Comparison of ENCODE assay signal across 12 cellular contexts in genomic region chr2:67289921-67290371, GRCh38.
A peak's percentile ranks its signal among the peaks of the same experiment; 100 is the strongest.
DNase-seq lines count a peak whose midpoint lies in the region; ATAC-seq and TF ChIP-seq lines count a peak whose summit lies in the region.
"Had no signal": no experiment of that assay in that cellular context is flagged by ENCODE, and none has a peak within 500 bp of the region (broad histone marks: within the 10 kb centered on the region; RNA-seq: fewer than 3 reads in every experiment).

No MANE protein-coding gene starts in this region.

- ATAC-seq in SK-N-SH treated with all-trans-retinoic acid at 6 μM for 48 hours = peak; percentile 29
- ATAC-seq in HG03442 (IDR thresholded peaks at IDR 0.05; ENCODE audit: unreplicated experiment) = no peak
- no peak for ATAC-seq in HG02610 (IDR thresholded peaks at IDR 0.05; ENCODE audit: unreplicated experiment)
- ATAC-seq: left lobe of liver; natural killer cell treated with Interleukin-12 subunit alpha and Interleukin-12 subunit beta and Interleukin-15 and Interleukin-18, amount 100 ng/mL, for 72 hours had no signal

- DNase-seq in HK-2 (ENCODE audit: unreplicated experiment) = peak; percentile 54
- DNase-seq in fibroblast of the aortic adventitia (ENCODE audit: low read depth) = peak; percentile 87
- DNase-seq in activated T-cell treated with anti-CD3 and anti-CD28 coated beads, Interleukin-2, amount 50 U/mL, for 48 hours = no peak
- DNase-seq in NCI-H187 treated with DMSO at 0.1 percent for 48 hours (lab: John Stamatoyannopoulos, UW) = no peak
- DNase-seq: activated CD4-positive, CD25-positive, alpha-beta regulatory T cell; activated T-cell treated with anti-CD3 and anti-CD28 coated beads for 4 hours; dermis blood vessel endothelial cell had no signal

- no peak for TF ChIP-seq CTCF in fibroblast of the aortic adventitia (IDR thresholded peaks at IDR 0.05; ENCODE audit: insufficient read depth, low read length)

- H3K4me3 ChIP-seq in fibroblast of the aortic adventitia (ENCODE audit: low read depth, low read length) = no peak overlapping the region

TF ChIP-seq in SK-N-SH treated with all-trans-retinoic acid at 6 μM for 48 hours, 23 proteins besides CTCF, POLR2A, EP300 and RAD21:
- TF ChIP-seq TOX (CRISPR knock-in tag; IDR thresholded peaks at IDR 0.05; ENCODE audit: borderline replicate concordance) (no peak), ZNF70 (CRISPR knock-in tag; IDR thresholded peaks at IDR 0.05) (no peak), ISL1 (CRISPR knock-in tag; IDR thresholded peaks at IDR 0.05) (peak; percentile 84), CSRNP3 (CRISPR knock-in tag; IDR thresholded peaks at IDR 0.05) (no peak), PATZ1 (CRISPR knock-in tag; IDR thresholded peaks at IDR 0.05; ENCODE audit: borderline replicate concordance) (no peak), ZFP30 (CRISPR knock-in tag; IDR thresholded peaks at IDR 0.05) (no peak), ESRRG (CRISPR knock-in tag; IDR thresholded peaks at IDR 0.05) (no peak), CREB5 (CRISPR knock-in tag; IDR thresholded peaks at IDR 0.05; ENCODE audit: low read depth) (peak; percentile 22; the same call in 1 of the 2 replicates), ARNTL (CRISPR knock-in tag; IDR thresholded peaks at IDR 0.05; ENCODE audit: borderline replicate concordance, low read depth) (no peak)

Comparison
In these comparisons a context has a peak if more than half of its experiments do, and no peak if none do; other contexts are left out.
1. DNase-seq: peak in HK-2 (single experiment) and fibroblast of the aortic adventitia (single experiment); none in activated T-cell treated with anti-CD3 and anti-CD28 coated beads, Interleukin-2, amount 50 U/mL, for 48 hours (0 of 2) and NCI-H187 treated with DMSO at 0.1 percent for 48 hours (single experiment).